ENCODE assay signal across 8 cellular contexts in the genomic region with DNA sequence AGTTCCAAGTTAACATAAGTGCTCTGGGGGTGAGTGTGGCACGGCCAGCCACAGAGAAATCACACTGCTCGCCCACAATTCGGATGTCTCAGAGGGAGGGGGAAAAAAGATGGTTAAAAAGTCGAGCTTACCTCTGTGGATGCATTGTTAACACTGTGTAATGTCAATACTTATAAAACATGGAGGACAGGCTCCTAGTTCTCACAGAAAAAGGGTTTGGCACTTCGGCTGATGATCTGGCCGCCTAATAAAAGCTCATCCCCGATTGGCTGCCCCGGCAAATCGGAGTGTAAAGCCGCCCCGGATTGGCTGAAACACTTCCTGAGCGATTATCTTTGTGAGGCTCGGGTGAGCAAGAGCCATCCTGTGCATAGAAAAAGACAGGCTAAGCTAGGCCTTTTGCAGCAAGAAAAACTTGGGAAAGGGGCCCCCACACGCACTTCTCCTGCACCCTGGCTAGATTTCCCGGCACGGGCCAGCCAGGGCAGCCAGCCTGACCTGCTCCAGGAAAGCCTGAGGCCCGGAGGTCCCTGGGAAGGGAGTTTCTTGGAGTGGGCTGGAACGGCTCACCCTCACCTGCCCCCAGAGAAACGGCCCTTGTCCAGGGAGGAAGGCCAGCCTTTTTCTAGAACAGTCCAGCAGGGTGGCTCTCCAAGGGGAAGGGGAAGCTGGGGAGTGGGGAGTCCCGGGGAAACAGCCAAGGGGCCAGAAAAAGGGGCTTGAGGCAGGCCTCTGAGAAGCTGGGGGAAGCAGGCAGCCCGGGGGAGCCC. TPM values are rescaled to one million over a fixed set of nuclear protein-coding genes. Genes with fewer than 3 reads are reported as not detected.
DNase-seq lines count a peak whose midpoint lies in the region; TF ChIP-seq lines count a peak whose summit lies in the region.

A gene (minus strand): TSS at position 174 of the 770 bp plus-strand sequence. CDS start 29 bp downstream, at position 145.

- peak within 1 kb of the TSS; percentile 77 for H3K4me3 Mint-ChIP-seq in neural progenitor cell

- H3K4me1 Mint-ChIP-seq in neural progenitor cell, result peaks cover 59% of the 10 kb centered on the region

- H3K4me2 ChIP-seq in neural progenitor cell, result peak within 1 kb of the TSS; percentile 80

- H3K27me3 ChIP-seq in H7 (ENCODE audit: control insufficient read depth, insufficient read depth, low read length) (no peaks in the 10 kb centered on the region), neural progenitor cell (no peaks in the 10 kb centered on the region), stomach smooth muscle (ENCODE audit: control insufficient read depth in 1 of 2, insufficient read depth in 2 of 2, low read length in 2 of 2) (no peaks in the 10 kb centered on the region)

- peaks cover 96% of the 10 kb centered on the region for H3K4me1 ChIP-seq in neural progenitor cell
- H3K4me1 ChIP-seq in stomach smooth muscle (ENCODE audit: control insufficient read depth, insufficient read depth, low read length), result peaks cover 97% of the 10 kb centered on the region

- peak within 1 kb of the TSS; percentile 98 for H3K27ac ChIP-seq in neural progenitor cell
- H3K27ac ChIP-seq in stomach smooth muscle (ENCODE audit: low read length), result peak within 1 kb of the TSS; percentile 99

- no peak within 1 kb of the TSS for H3K27ac Mint-ChIP-seq in neural progenitor cell

- H3K4me3 ChIP-seq in H7 (ENCODE audit: insufficient read depth, low read depth, low read length) (peak within 1 kb of the TSS; percentile 8; the same call in 1 of the 2 replicates), NB4 (ENCODE audit: low read depth, low read length) (peak within 1 kb of the TSS; percentile 92), fibroblast of villous mesenchyme (ENCODE audit: low read depth, low read length) (peak within 1 kb of the TSS; percentile 64), neural progenitor cell (peak within 1 kb of the TSS; percentile 44), stomach smooth muscle (ENCODE audit: low read length in 2 of 2) (peak within 1 kb of the TSS; percentile 42 to 55)

- peaks cover 3% of the 10 kb centered on the region for H3K27me3 Mint-ChIP-seq in neural progenitor cell (ENCODE audit: insufficient read depth, low read depth)

- peak; percentile 64 for TF ChIP-seq POLR2A in NB4 (IDR thresholded peaks at IDR 0.05; ENCODE audit: extremely low read depth, insufficient read length)

- TF ChIP-seq CTCF in NB4 (IDR thresholded peaks at IDR 0.05; ENCODE audit: low read depth, low read length), result no peak
- TF ChIP-seq CTCF in fibroblast of villous mesenchyme (IDR thresholded peaks at IDR 0.05; ENCODE audit: insufficient read depth, low read depth, low read length), result no peak
- TF ChIP-seq CTCF in neural progenitor cell (IDR thresholded peaks at IDR 0.05), result no peak

- H3K36me3 ChIP-seq in H7 (replicated peaks; ENCODE audit: control insufficient read depth, insufficient read depth, low read length) (peaks cover 1% of the 10 kb centered on the region; the same call in 1 of the 2 replicates), neural progenitor cell (no peaks in the 10 kb centered on the region), stomach smooth muscle (ENCODE audit: control insufficient read depth in 2 of 2, insufficient read depth in 2 of 2, low read length in 2 of 2) (no peaks in the 10 kb centered on the region)

- H2AFZ ChIP-seq in neural progenitor cell (replicated peaks), result no peak within 1 kb of the TSS

- no peaks in the 10 kb centered on the region for H4K20me1 ChIP-seq in neural progenitor cell (ENCODE audit: low read depth)

- DNase-seq in DMS53 treated with DMSO at 0.1 percent for 48 hours (lab: John Stamatoyannopoulos, UW; ENCODE audit: unreplicated experiment), result peak; percentile 90
- DNase-seq in H7, result peak; percentile 90
- DNase-seq in NB4 (ENCODE audit: low read depth), result peak; percentile 96
- DNase-seq in SK-N-DZ (ENCODE audit: low spot score), result peak; percentile 98
- peak; percentile 91 for DNase-seq in activated gamma-delta T cell treated with anti-CD3 and anti-CD28 coated beads, Interleukin-2, amount 50 U/mL, for 16 hours (ENCODE audit: low read depth)
- peak; percentile 96 for DNase-seq in fibroblast of villous mesenchyme (ENCODE audit: low read depth)
- DNase-seq in neural progenitor cell (ENCODE audit: low spot score), result peak; percentile 86

- no peaks in the 10 kb centered on the region for H3K9me3 Mint-ChIP-seq in neural progenitor cell

- no peaks in the 10 kb centered on the region for H3K36me3 Mint-ChIP-seq in neural progenitor cell

- H3K9me3 ChIP-seq in neural progenitor cell (ENCODE audit: low read depth), result no peaks in the 10 kb centered on the region
- H3K9me3 ChIP-seq in stomach smooth muscle (ENCODE audit: control insufficient read depth in 2 of 2, low read length in 2 of 2), result no peaks in the 10 kb centered on the region

- H3K9ac ChIP-seq in neural progenitor cell (peak within 1 kb of the TSS; percentile 27), stomach smooth muscle (ENCODE audit: low read length in 2 of 2) (peak within 1 kb of the TSS; percentile 77 to 90)

- peaks cover 87% of the 10 kb centered on the region for H3F3A ChIP-seq in neural progenitor cell (ENCODE audit: low read depth)

- H3K79me2 ChIP-seq in neural progenitor cell (ENCODE audit: low read depth), result peaks cover 87% of the 10 kb centered on the region

RNA-seq across cellular contexts. Expression of the gene that starts here (rescaled TPM):
- total RNA-seq in H7 (2014; rRNA removed; shearing (Covaris generic)), result 28.1 and 36.2 TPM in 2 replicates
- polyA plus RNA-seq in SK-N-DZ (2014; cell fraction: cytosol; rRNA removed), result 44.5 and 55.5 TPM in 2 replicates
- polyA plus RNA-seq in SK-N-DZ (2014; cell fraction: nucleus; rRNA removed), result 49.4 and 91.3 TPM in 2 replicates
- total RNA-seq in fibroblast of villous mesenchyme (14.8 and 20.3 TPM in 2 replicates), neural progenitor cell (ENCODE audit: low replicate concordance) (59.0 and 59.4 TPM in 2 replicates)

Comparison
In these comparisons a context has a peak if more than half of its experiments do, and no peak if none do; other contexts are left out.
1. Peak in every context shown above with its lines: DNase-seq, H3K4me3 ChIP-seq and H3K27ac ChIP-seq.
2. H3K4me3 ChIP-seq: peak in every context shown above with its lines; median percentile 92 in NB4; 64 in fibroblast of villous mesenchyme; 48 in stomach smooth muscle; 44 in neural progenitor cell; 8 in H7.